ENCODE assay signal across 2 cellular contexts in genomic region chr7:150306377-150306776, GRCh38.
A peak's percentile ranks its signal among the peaks of the same experiment; 100 is the strongest.
TF ChIP-seq lines count a peak whose summit lies in the region.
"Not testable (repeated sequence)": the region's sequence is repeated elsewhere in the genome, so short reads cannot be mapped to it uniquely, and the experiment has no call there.

No MANE protein-coding gene starts in this region.

TF ChIP-seq in HEK293, 187 proteins besides CTCF, POLR2A, EP300 and RAD21:
- TF ChIP-seq SCRT1 (tag by site-specific recombination; IDR thresholded peaks at IDR 0.05; ENCODE audit: borderline replicate concordance) (0 out of 2 replicates have a peak, but pooled peaks have one; percentile 16), SCRT2 (tag by site-specific recombination; IDR thresholded peaks at IDR 0.05) (peak; percentile 47; the same call in 1 of the 2 replicates)

TF ChIP-seq in K562, 482 proteins besides CTCF, POLR2A, EP300 and RAD21:
- TF ChIP-seq NRF1 (conservative IDR thresholded peaks at IDR 0.05 in 1 of 2, IDR thresholded peaks at IDR 0.05 in 1 of 2): 0 out of 4 replicates have a peak, but pooled peaks of 1 of the 2 experiments have one; percentile 0
- TF ChIP-seq ID3 (CRISPR knock-in tag; IDR thresholded peaks at IDR 0.05): not testable (repeated sequence)
- peak; percentile 23; the same call in 1 of the 2 replicates for TF ChIP-seq ID3 (tag; IDR thresholded peaks at IDR 0.05)
TF ChIP-seq in K562: peak in this region for 2; not testable (repeated sequence) for 480.
